ENCODE assay signal across 8 cellular contexts in genomic region chr20:46438156-46438750, GRCh38. TPM values are rescaled to one million over a fixed set of nuclear protein-coding genes. Genes with fewer than 3 reads are reported as not detected.
DNase-seq lines count a peak whose midpoint lies in the region; ATAC-seq and TF ChIP-seq lines count a peak whose summit lies in the region.

No MANE protein-coding gene starts in this region.

- H3K27ac ChIP-seq in esophagus squamous epithelium = no peak overlapping the region

- intact Hi-C loops in esophagus squamous epithelium (cut with DNase I) = no loop called here

- peak; percentile 7 for DNase-seq in activated T-cell treated with anti-CD3 and anti-CD28 coated beads, Interleukin-2, amount 50 U/mL, for 4 hours
- no peak for DNase-seq in activated T-cell treated with anti-CD3 and anti-CD28 coated beads, Interleukin-2, amount 50 U/mL, for 24 hours
- peak; percentile 54 for DNase-seq in M059J (ENCODE audit: low read depth)
- DNase-seq in SHP77 treated with DMSO at 0.1 percent for 48 hours (lab: John Stamatoyannopoulos, UW) = peak; percentile 36
- DNase-seq in esophagus squamous epithelium (lab: John Stamatoyannopoulos, UW) = no peak
- peak; percentile 90 for DNase-seq in putamen (ENCODE audit: low spot score)

- no peaks in the 10 kb centered on the region for H3K4me1 Mint-ChIP-seq in activated T-cell treated with anti-CD3 and anti-CD28 coated beads, Interleukin-2, amount 50 U/mL, for 4 hours (ENCODE audit: low read depth)
- H3K4me1 Mint-ChIP-seq in activated T-cell treated with anti-CD3 and anti-CD28 coated beads, Interleukin-2, amount 50 U/mL, for 24 hours (ENCODE audit: low read depth) = no peaks in the 10 kb centered on the region

- no peak overlapping the region for H3K27ac Mint-ChIP-seq in activated T-cell treated with anti-CD3 and anti-CD28 coated beads, Interleukin-2, amount 50 U/mL, for 24 hours

- no peaks in the 10 kb centered on the region for H3K9me3 ChIP-seq in esophagus squamous epithelium

- no peak for TF ChIP-seq POLR2A in esophagus squamous epithelium (IDR thresholded peaks at IDR 0.05)

- H3K9me3 Mint-ChIP-seq in activated T-cell treated with anti-CD3 and anti-CD28 coated beads, Interleukin-2, amount 50 U/mL, for 4 hours = no peaks in the 10 kb centered on the region
- H3K9me3 Mint-ChIP-seq in activated T-cell treated with anti-CD3 and anti-CD28 coated beads, Interleukin-2, amount 50 U/mL, for 24 hours = no peaks in the 10 kb centered on the region

- H3K4me3 Mint-ChIP-seq in activated T-cell treated with anti-CD3 and anti-CD28 coated beads, Interleukin-2, amount 50 U/mL, for 4 hours = no peak overlapping the region
- no peak overlapping the region for H3K4me3 Mint-ChIP-seq in activated T-cell treated with anti-CD3 and anti-CD28 coated beads, Interleukin-2, amount 50 U/mL, for 24 hours

- H3K36me3 ChIP-seq in esophagus squamous epithelium = no peaks in the 10 kb centered on the region

- H3K27me3 Mint-ChIP-seq in activated T-cell treated with anti-CD3 and anti-CD28 coated beads, Interleukin-2, amount 50 U/mL, for 4 hours (ENCODE audit: low read depth) = peaks cover 24% of the 10 kb centered on the region
- H3K27me3 Mint-ChIP-seq in activated T-cell treated with anti-CD3 and anti-CD28 coated beads, Interleukin-2, amount 50 U/mL, for 24 hours = peaks cover 43% of the 10 kb centered on the region

- TF ChIP-seq CTCF in esophagus squamous epithelium (IDR thresholded peaks at IDR 0.05) = peak in 4 of 6 experiments; percentile 16 to 57 (median 24)

- no peaks in the 10 kb centered on the region for H3K4me1 ChIP-seq in esophagus squamous epithelium

- peaks cover 0 to 37% (median 0%) of the 10 kb centered on the region in 4 donors for H3K27me3 ChIP-seq in esophagus squamous epithelium

- H3K4me3 ChIP-seq in esophagus squamous epithelium = no peak overlapping the region

- ATAC-seq in activated T-cell treated with anti-CD3 and anti-CD28 coated beads, Interleukin-2, amount 50 U/mL, for 4 hours = peak in 1 of 2 donors; percentile 52
- ATAC-seq in HG03159 (IDR thresholded peaks at IDR 0.05; ENCODE audit: unreplicated experiment) = no peak
- no peak for ATAC-seq in HG03460 (IDR thresholded peaks at IDR 0.05; ENCODE audit: unreplicated experiment)

- no peaks in the 10 kb centered on the region for H3K36me3 Mint-ChIP-seq in activated T-cell treated with anti-CD3 and anti-CD28 coated beads, Interleukin-2, amount 50 U/mL, for 4 hours (ENCODE audit: insufficient read depth)
- H3K36me3 Mint-ChIP-seq in activated T-cell treated with anti-CD3 and anti-CD28 coated beads, Interleukin-2, amount 50 U/mL, for 24 hours (ENCODE audit: low read depth) = no peaks in the 10 kb centered on the region

- 55 to 66% methylated on average over 3 to 4 of the region's 4 CpGs for WGBS in esophagus squamous epithelium, 2 donors

RNA-seq across cellular contexts. Expression of gene ELMO2, which starts 31.8 kb away (rescaled TPM):
- 10 to 100 TPM; 31.6 to 46.4 (median 42.6) TPM for total RNA-seq in activated T-cell treated with anti-CD3 and anti-CD28 coated beads, Interleukin-2, amount 50 U/mL, for 4 hours
- 46.4 and 54.9 TPM in 2 replicates for total RNA-seq in M059J (2014; rRNA removed; shearing (Covaris generic))
- total RNA-seq in esophagus squamous epithelium = 10 to 100 TPM; 27.5 to 38.0 (median 37.0) TPM

Comparison
In these comparisons a context has a peak if more than half of its experiments do, and no peak if none do; other contexts are left out.
1. DNase-seq: peak in activated T-cell treated with anti-CD3 and anti-CD28 coated beads, Interleukin-2, amount 50 U/mL, for 4 hours (single experiment), M059J (single experiment), SHP77 treated with DMSO at 0.1 percent for 48 hours (single experiment) and putamen (single experiment); none in activated T-cell treated with anti-CD3 and anti-CD28 coated beads, Interleukin-2, amount 50 U/mL, for 24 hours (single experiment) and esophagus squamous epithelium (single experiment).